ENCODE assay signal across 8 cellular contexts in genomic region chr3:38834110-38834509, GRCh38. TPM values are rescaled to one million over a fixed set of nuclear protein-coding genes. Genes with fewer than 3 reads are reported as not detected.
DNase-seq lines count a peak whose midpoint lies in the region; ATAC-seq, FAIRE-seq and TF ChIP-seq lines count a peak whose summit lies in the region.

No MANE protein-coding gene starts in this region.

- ATAC-seq in HG03097 (IDR thresholded peaks at IDR 0.05; ENCODE audit: low FRiP score, unreplicated experiment), result no peak
- ATAC-seq in HG03521 (IDR thresholded peaks at IDR 0.05; ENCODE audit: unreplicated experiment), result no peak

- DNase-seq in activated T-cell treated with anti-CD3 and anti-CD28 coated beads for 48 hours (ENCODE audit: low read depth) (peak; percentile 35), activated T-cell treated with anti-CD3 and anti-CD28 coated beads for 4 hours (no peak), RPMI7951 (ENCODE audit: low read depth) (peak; percentile 91), dedifferentiated amniotic fluid mesenchymal stem cell (ENCODE audit: extremely low spot score) (peak; percentile 64), myocyte (ENCODE audit: low read depth) (peak; percentile 50), GM12891 (ENCODE audit: insufficient read length, low spot score) (no peak)

- no peak for TF ChIP-seq POLR2A in GM12891 (IDR thresholded peaks at IDR 0.05; ENCODE audit: low read depth, low read length)

- FAIRE-seq in GM12891 (lab: Jason Lieb, UNC), result no peak

TF ChIP-seq in GM12891, 5 proteins besides CTCF, POLR2A, EP300 and RAD21:
- TF ChIP-seq PAX5 (IDR thresholded peaks at IDR 0.05; ENCODE audit: insufficient read depth, low read length, severe bottlenecking) (no peak), SPI1 (IDR thresholded peaks at IDR 0.05; ENCODE audit: low read depth, low read length) (no peak), POLR2AphosphoS5 (IDR thresholded peaks at IDR 0.05; ENCODE audit: low read depth, low read length) (no peak), POU2F2 (IDR thresholded peaks at IDR 0.05; ENCODE audit: low read depth, low read length) (no peak), TAF1 (IDR thresholded peaks at IDR 0.05; ENCODE audit: low read depth, low read length) (no peak)

RNA-seq across cellular contexts. Expression of gene SCN10A, which starts 18.1 kb away (rescaled TPM):
- not detected in 2 replicates for total RNA-seq in RPMI7951 (2014; rRNA removed; shearing (Covaris generic))
- total RNA-seq in myocyte, result not detected in 2 replicates
- polyA plus RNA-seq in myocyte (2012), result not detected
- not detected for polyA plus RNA-seq in GM12891 (2012; ENCODE audit: low read depth, missing spikeins)

Comparison
In these comparisons a context has a peak if more than half of its experiments do, and no peak if none do; other contexts are left out.
1. DNase-seq: peak in activated T-cell treated with anti-CD3 and anti-CD28 coated beads for 48 hours (single experiment), RPMI7951 (single experiment), dedifferentiated amniotic fluid mesenchymal stem cell (single experiment) and myocyte (single experiment); none in activated T-cell treated with anti-CD3 and anti-CD28 coated beads for 4 hours (single experiment) and GM12891 (single experiment).